In the genomic region with DNA sequence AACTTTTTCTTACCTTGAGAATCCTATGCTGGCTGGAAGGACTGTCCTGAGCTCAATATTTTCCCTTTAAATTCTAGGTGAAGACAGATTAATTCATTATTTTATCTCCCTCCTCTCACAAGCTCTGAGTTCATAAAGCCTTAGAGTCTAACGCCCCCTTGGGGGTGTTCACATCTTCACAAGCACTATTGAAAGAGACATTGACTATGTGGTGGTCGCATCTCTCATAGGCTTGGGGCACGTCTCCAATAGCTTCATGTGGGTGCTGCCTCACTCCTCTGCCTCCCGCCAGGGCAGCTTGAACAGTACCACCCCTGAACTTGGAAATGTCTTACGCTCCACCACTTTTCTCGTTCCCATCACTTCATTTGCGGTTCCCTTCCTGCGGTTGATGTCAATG, we compare ENCODE assay signal across 11 cellular contexts.
DNase-seq lines count a peak whose midpoint lies in the region; ATAC-seq, FAIRE-seq and TF ChIP-seq lines count a peak whose summit lies in the region.
"Had no signal": no experiment of that assay in that cellular context is flagged by ENCODE, and none has a peak within 500 bp of the region (broad histone marks: within the 10 kb centered on the region; RNA-seq: fewer than 3 reads in every experiment).

No MANE protein-coding gene starts in this region.

- no peak overlapping the region for H2BK15ac ChIP-seq in mesenchymal stem cell (ENCODE audit: low read depth, poor library complexity, severe bottlenecking)

- in situ Hi-C loops in GM13976 (cut with MboI; ENCODE audit: low sequenced_read_pairs, unreplicated experiment), result no loop called here

- H3K4ac ChIP-seq in mesenchymal stem cell (ENCODE audit: low read depth in 1 of 2, low read length in 2 of 2), result no peak overlapping the region

- peak; percentile 19 for TF ChIP-seq CTCF in CD14-positive monocyte (IDR thresholded peaks at IDR 0.05)
- TF ChIP-seq CTCF in GM13976 (IDR thresholded peaks at IDR 0.05; ENCODE audit: borderline replicate concordance, control extremely low read depth, extremely low read depth, insufficient read depth, missing control alignments), result peak; percentile 12
- peak; percentile 66 for TF ChIP-seq CTCF in OCI-LY3 (IDR thresholded peaks at IDR 0.05; ENCODE audit: low read depth, low read length)
- peak; percentile 41 for TF ChIP-seq CTCF in foreskin keratinocyte (conservative IDR thresholded peaks at IDR 0.05)
- TF ChIP-seq CTCF in spleen (IDR thresholded peaks at IDR 0.05 in 8 of 11, conservative IDR thresholded peaks at IDR 0.05 in 3 of 11), result no peak

- no peak overlapping the region for H2BK5ac ChIP-seq in mesenchymal stem cell (ENCODE audit: low read depth, low read length, poor library complexity, severe bottlenecking)

- no peak overlapping the region for H3K27ac ChIP-seq in OCI-LY3 (ENCODE audit: low read length)
- H3K27ac ChIP-seq in foreskin keratinocyte, result no peak overlapping the region
- H3K27ac ChIP-seq in mesenchymal stem cell (ENCODE audit: low read length, poor library complexity, severe bottlenecking), result no peak overlapping the region
- no peak overlapping the region for H3K27ac ChIP-seq in spleen
- H3K27ac ChIP-seq: prostate gland had no signal

- no peaks in the 10 kb centered on the region for H3K79me2 ChIP-seq in OCI-LY3 (ENCODE audit: low read length)

- H3K36me3 ChIP-seq in OCI-LY3 (replicated peaks; ENCODE audit: low read depth, low read length) (no peaks in the 10 kb centered on the region), mesenchymal stem cell (ENCODE audit: control insufficient read depth in 1 of 2, insufficient read depth in 2 of 2, low read depth in 1 of 2, low read length in 2 of 2) (no peaks in the 10 kb centered on the region), spleen (no peaks in the 10 kb centered on the region)
- H3K36me3 ChIP-seq: prostate gland had no signal

- H3K27me3 ChIP-seq in OCI-LY3 (ENCODE audit: low read depth, low read length) (no peaks in the 10 kb centered on the region), foreskin keratinocyte (peaks cover 7% of the 10 kb centered on the region), mesenchymal stem cell (ENCODE audit: control insufficient read depth in 1 of 2, insufficient read depth in 1 of 2, low read length in 2 of 2) (peaks cover 0 to 8% of the 10 kb centered on the region in 2 experiments), spleen (replicated peaks in 1 of 7) (no peaks in the 10 kb centered on the region)

- H4K91ac ChIP-seq in mesenchymal stem cell (ENCODE audit: low read length), result no peak overlapping the region

- no peaks in the 10 kb centered on the region for H3K9me3 ChIP-seq in OCI-LY3 (ENCODE audit: insufficient read depth, low read length)
- no peaks in the 10 kb centered on the region for H3K9me3 ChIP-seq in mesenchymal stem cell (ENCODE audit: control insufficient read depth, low read length)
- H3K9me3 ChIP-seq in spleen, result no peaks in the 10 kb centered on the region
- H3K9me3 ChIP-seq: prostate gland had no signal

- H3K36me3 Mint-ChIP-seq in CD14-positive monocyte, result no peaks in the 10 kb centered on the region
- H3K36me3 Mint-ChIP-seq: activated naive CD8-positive, alpha-beta T cell treated with anti-CD3 and anti-CD28 coated beads for 36 hours had no signal

- H3K23ac ChIP-seq in mesenchymal stem cell (ENCODE audit: low read length in 2 of 2), result no peak overlapping the region

- H3K18ac ChIP-seq in mesenchymal stem cell (ENCODE audit: low read depth in 1 of 2, low read length in 2 of 2), result no peak overlapping the region

- H4K20me1 ChIP-seq in OCI-LY3 (ENCODE audit: insufficient read depth, low read length), result no peaks in the 10 kb centered on the region

- H3K9ac ChIP-seq in OCI-LY3 (ENCODE audit: low read length), result no peak overlapping the region
- no peak overlapping the region for H3K9ac ChIP-seq in mesenchymal stem cell (ENCODE audit: low read length)

- WGBS in mesenchymal stem cell, result 84% methylated on average over 8 of the region's 8 CpGs
- 77 to 81% (median 78%) methylated on average over 8 of the region's 8 CpGs for WGBS in spleen, 5 donors

- peaks cover 3 to 7% (median 4%) of the 10 kb centered on the region in 3 donors for H3K27me3 Mint-ChIP-seq in CD14-positive monocyte (ENCODE audit: low read depth in 3 of 3)

- H3K79me1 ChIP-seq in mesenchymal stem cell (replicated peaks; ENCODE audit: low read length, poor library complexity, severe bottlenecking), result no peaks in the 10 kb centered on the region

- H2AK5ac ChIP-seq in mesenchymal stem cell (ENCODE audit: low read length, severe bottlenecking), result no peak overlapping the region

- H3K9me3 Mint-ChIP-seq in CD14-positive monocyte, result no peaks in the 10 kb centered on the region
- H3K9me3 Mint-ChIP-seq: activated CD4-positive, alpha-beta memory T cell treated with anti-CD3 and anti-CD28 coated beads, Interleukin-2, amount 10 ng/mL, durations not matched to agents 7 days and 5 days; activated naive CD8-positive, alpha-beta T cell treated with anti-CD3 and anti-CD28 coated beads for 36 hours had no signal

- H3K4me2 ChIP-seq in OCI-LY3 (ENCODE audit: low read length) (no peak overlapping the region), mesenchymal stem cell (ENCODE audit: low read length, poor library complexity, severe bottlenecking) (no peak overlapping the region)

- no peak overlapping the region for H3K27ac Mint-ChIP-seq in CD14-positive monocyte
- H3K27ac Mint-ChIP-seq: activated CD4-positive, alpha-beta memory T cell treated with anti-CD3 and anti-CD28 coated beads, Interleukin-2, amount 10 ng/mL, durations not matched to agents 7 days and 5 days; activated naive CD8-positive, alpha-beta T cell treated with anti-CD3 and anti-CD28 coated beads for 36 hours had no signal

- H2BK120ac ChIP-seq in mesenchymal stem cell (ENCODE audit: low read depth, low read length), result no peak overlapping the region

- no peak overlapping the region for H4K8ac ChIP-seq in mesenchymal stem cell (ENCODE audit: low read length)

- H2AFZ ChIP-seq in OCI-LY3 (ENCODE audit: low read depth, low read length) (no peak overlapping the region), mesenchymal stem cell (ENCODE audit: low read depth, low read length) (no peak overlapping the region)

- H3K4me1 Mint-ChIP-seq in CD14-positive monocyte, result peaks cover 37% of the 10 kb centered on the region
- H3K4me1 Mint-ChIP-seq: activated CD4-positive, alpha-beta memory T cell treated with anti-CD3 and anti-CD28 coated beads, Interleukin-2, amount 10 ng/mL, durations not matched to agents 7 days and 5 days; activated naive CD8-positive, alpha-beta T cell treated with anti-CD3 and anti-CD28 coated beads for 36 hours had no signal

- no peak for FAIRE-seq in frontal cortex (lab: Jason Lieb, UNC)

- no peak for DNase-seq in CD14-positive monocyte (ENCODE audit: low spot score)
- DNase-seq in GM13976 (ENCODE audit: low spot score), result peak; percentile 24
- DNase-seq in foreskin keratinocyte, result no peak
- DNase-seq in mesenchymal stem cell, result no peak
- DNase-seq in HK-2 (ENCODE audit: unreplicated experiment), result no peak
- no peak for DNase-seq in frontal cortex (ENCODE audit: low spot score in 2 of 2)
- DNase-seq in spleen, result no peak
- DNase-seq: activated CD4-positive, alpha-beta memory T cell treated with anti-CD3 and anti-CD28 coated beads, Interleukin-2, amount 10 ng/mL, durations not matched to agents 7 days and 5 days; activated naive CD8-positive, alpha-beta T cell treated with anti-CD3 and anti-CD28 coated beads for 36 hours had no signal

- ATAC-seq in foreskin keratinocyte, result no peak

- no peak overlapping the region for H3K14ac ChIP-seq in mesenchymal stem cell (ENCODE audit: low read length in 2 of 2)

- H3K4me3 Mint-ChIP-seq in CD14-positive monocyte, result no peak overlapping the region
- H3K4me3 Mint-ChIP-seq: activated CD4-positive, alpha-beta memory T cell treated with anti-CD3 and anti-CD28 coated beads, Interleukin-2, amount 10 ng/mL, durations not matched to agents 7 days and 5 days; activated naive CD8-positive, alpha-beta T cell treated with anti-CD3 and anti-CD28 coated beads for 36 hours had no signal

- no peak for TF ChIP-seq POLR2A in spleen (IDR thresholded peaks at IDR 0.05)

- H3K4me3 ChIP-seq in OCI-LY3 (ENCODE audit: low read length), result no peak overlapping the region
- H3K4me3 ChIP-seq in mesenchymal stem cell (ENCODE audit: insufficient read depth in 1 of 2, low read depth in 1 of 2, low read length in 2 of 2), result no peak overlapping the region
- no peak overlapping the region for H3K4me3 ChIP-seq in spleen
- H3K4me3 ChIP-seq: prostate gland had no signal

- no peak overlapping the region for H2BK12ac ChIP-seq in mesenchymal stem cell (ENCODE audit: low read length in 2 of 2)

- H3K4me1 ChIP-seq in OCI-LY3 (ENCODE audit: low read length), result peaks cover 31% of the 10 kb centered on the region
- no peaks in the 10 kb centered on the region for H3K4me1 ChIP-seq in foreskin keratinocyte
- no peaks in the 10 kb centered on the region for H3K4me1 ChIP-seq in mesenchymal stem cell (ENCODE audit: control insufficient read depth, insufficient read depth, low read depth, low read length)
- peaks cover 0 to 24% (median 11%) of the 10 kb centered on the region in 6 donors for H3K4me1 ChIP-seq in spleen
- H3K4me1 ChIP-seq: prostate gland had no signal

- intact Hi-C loops in CD14-positive monocyte (cut with micrococcal nuclease), result loop anchor here in 1 of 2 donors (10.0 kb wide), 1 partner anchor 202 kb away; a partner anchor contains a TSS
- intact Hi-C loops in spleen (cut with DNase I; ENCODE audit: low total_unique reads), result no loop called here

Comparison
In these comparisons a context has a peak if more than half of its experiments do, and no peak if none do; other contexts are left out.
1. CTCF ChIP-seq: peak in CD14-positive monocyte (single experiment), GM13976 (single experiment), OCI-LY3 (single experiment) and foreskin keratinocyte (single experiment); none in spleen (0 of 11).